9 cellular contexts compared by ENCODE assay signal in genomic region chr4:67087897-67088296, GRCh38.
A peak's percentile ranks its signal among the peaks of the same experiment; 100 is the strongest.
DNase-seq lines count a peak whose midpoint lies in the region; ATAC-seq, FAIRE-seq and TF ChIP-seq lines count a peak whose summit lies in the region.
"Had no signal": no experiment of that assay in that cellular context is flagged by ENCODE, and none has a peak within 500 bp of the region (broad histone marks: within the 10 kb centered on the region; RNA-seq: fewer than 3 reads in every experiment).

No MANE protein-coding gene starts in this region.

- no peak overlapping the region for H2BK120ac ChIP-seq in mesenchymal stem cell (ENCODE audit: low read depth, low read length)

- H2BK12ac ChIP-seq in mesenchymal stem cell (ENCODE audit: low read length in 2 of 2): no peak overlapping the region

- no peak overlapping the region for H2AFZ ChIP-seq in mesenchymal stem cell (ENCODE audit: low read depth, low read length)

- no peaks in the 10 kb centered on the region for H3K4me1 ChIP-seq in body of pancreas
- H3K4me1 ChIP-seq in mesenchymal stem cell (ENCODE audit: control insufficient read depth, insufficient read depth, low read depth, low read length): no peaks in the 10 kb centered on the region
- no peaks in the 10 kb centered on the region for H3K4me1 ChIP-seq in vagina

- peak; percentile 42 for DNase-seq in Calu3
- DNase-seq in RCC 7860 (ENCODE audit: low spot score): peak; percentile 8
- peak; percentile 35 to 67 (median 53) for DNase-seq in body of pancreas
- DNase-seq in mesenchymal stem cell: peak; percentile 8
- DNase-seq in vagina (ENCODE audit: extremely low spot score in 2 of 2): no peak
- DNase-seq in NCI-H2107 (lab: John Stamatoyannopoulos, UW): no peak
- DNase-seq: IMR-90 had no signal

- no TSS peak for BruUV-seq in Calu3 (replicated peaks; lab: Mats Ljungman, UMichigan)

- WGBS in body of pancreas, 2 donors: 32 to 33% methylated on average over 2 of the region's 2 CpGs
- WGBS in mesenchymal stem cell: no CpG with 5 or more reads among the region's 2 CpGs

- no peak overlapping the region for H3K14ac ChIP-seq in mesenchymal stem cell (ENCODE audit: low read length in 2 of 2)

- H3K27me3 ChIP-seq in body of pancreas (no peaks in the 10 kb centered on the region), mesenchymal stem cell (ENCODE audit: control insufficient read depth in 1 of 2, insufficient read depth in 1 of 2, low read length in 2 of 2) (no peaks in the 10 kb centered on the region), vagina (no peaks in the 10 kb centered on the region)

- no peaks in the 10 kb centered on the region for H3K4me1 Mint-ChIP-seq in Calu3 (ENCODE audit: low read depth, unreplicated experiment)

- H3K18ac ChIP-seq in mesenchymal stem cell (ENCODE audit: low read depth in 1 of 2, low read length in 2 of 2): no peak overlapping the region

- H3K4me3 ChIP-seq in body of pancreas: no peak overlapping the region
- no peak overlapping the region for H3K4me3 ChIP-seq in mesenchymal stem cell (ENCODE audit: insufficient read depth in 1 of 2, low read depth in 1 of 2, low read length in 2 of 2)
- H3K4me3 ChIP-seq in vagina: no peak overlapping the region

- H3K27ac Mint-ChIP-seq in Calu3 (ENCODE audit: unreplicated experiment): no peak overlapping the region

- H4K8ac ChIP-seq in mesenchymal stem cell (ENCODE audit: low read length): no peak overlapping the region

- FAIRE-seq in RCC 7860 (lab: Jason Lieb, UNC): no peak

- H2BK15ac ChIP-seq in mesenchymal stem cell (ENCODE audit: low read depth, poor library complexity, severe bottlenecking): no peak overlapping the region

- TF ChIP-seq POLR2A in body of pancreas (IDR thresholded peaks at IDR 0.05): no peak
- TF ChIP-seq POLR2A in vagina (IDR thresholded peaks at IDR 0.05): no peak

- H3K27ac ChIP-seq in body of pancreas: no peak overlapping the region
- H3K27ac ChIP-seq in mesenchymal stem cell (ENCODE audit: low read length, poor library complexity, severe bottlenecking): no peak overlapping the region
- no peak overlapping the region for H3K27ac ChIP-seq in vagina

- H3K9me3 ChIP-seq in body of pancreas: no peaks in the 10 kb centered on the region
- no peaks in the 10 kb centered on the region for H3K9me3 ChIP-seq in mesenchymal stem cell (ENCODE audit: control insufficient read depth, low read length)
- no peaks in the 10 kb centered on the region for H3K9me3 ChIP-seq in vagina

- ATAC-seq in GM19324 (IDR thresholded peaks at IDR 0.05; ENCODE audit: low FRiP score, unreplicated experiment) (peak; percentile 67), HG03280 (IDR thresholded peaks at IDR 0.05; ENCODE audit: unreplicated experiment) (peak; percentile 88), body of pancreas (no peak)

- H3K79me1 ChIP-seq in mesenchymal stem cell (replicated peaks; ENCODE audit: low read length, poor library complexity, severe bottlenecking): no peaks in the 10 kb centered on the region

- no peaks in the 10 kb centered on the region for H3K9me3 Mint-ChIP-seq in Calu3 (ENCODE audit: low read depth, unreplicated experiment)

- H3K36me3 Mint-ChIP-seq in Calu3 (ENCODE audit: insufficient read depth, unreplicated experiment): no peaks in the 10 kb centered on the region

- no peak overlapping the region for H3K9ac ChIP-seq in mesenchymal stem cell (ENCODE audit: low read length)

- peak; percentile 14 for TF ChIP-seq CTCF in Calu3 (IDR thresholded peaks at IDR 0.05; ENCODE audit: unreplicated experiment)
- peak; percentile 22 to 57 (median 41) for TF ChIP-seq CTCF in body of pancreas (IDR thresholded peaks at IDR 0.05)
- TF ChIP-seq CTCF in vagina (IDR thresholded peaks at IDR 0.05): peak in 1 of 3 experiments; percentile 25

- no peak overlapping the region for H3K23ac ChIP-seq in mesenchymal stem cell (ENCODE audit: low read length in 2 of 2)

- CTCF ChIA-PET in Calu3 (lab: Charles Lee): interaction anchor here (1.0 kb wide), 1 partner anchor 239 kb away, joined by 3 read pairs; no protein-coding TSS in a partner anchor

- H3K36me3 ChIP-seq in body of pancreas (replicated peaks in 1 of 2; ENCODE audit: insufficient read depth in 1 of 2, low read depth in 2 of 2) (no peaks in the 10 kb centered on the region), mesenchymal stem cell (ENCODE audit: control insufficient read depth in 1 of 2, insufficient read depth in 2 of 2, low read depth in 1 of 2, low read length in 2 of 2) (no peaks in the 10 kb centered on the region), vagina (no peaks in the 10 kb centered on the region)

- no peaks in the 10 kb centered on the region for H3K27me3 Mint-ChIP-seq in Calu3 (ENCODE audit: unreplicated experiment)

- H3K4ac ChIP-seq in mesenchymal stem cell (ENCODE audit: low read depth in 1 of 2, low read length in 2 of 2): no peak overlapping the region

- H3K4me2 ChIP-seq in mesenchymal stem cell (ENCODE audit: low read length, poor library complexity, severe bottlenecking): no peak overlapping the region

- H2BK5ac ChIP-seq in mesenchymal stem cell (ENCODE audit: low read depth, low read length, poor library complexity, severe bottlenecking): no peak overlapping the region

- intact Hi-C loops in Calu3 (cut with micrococcal nuclease; ENCODE audit: unreplicated experiment): loop anchor here (1.0 to 10.0 kb wide), 2 partner anchors 239 to 307 kb away; no protein-coding TSS in a partner anchor
- intact Hi-C loops in body of pancreas (cut with DNase I): no loop called here
- intact Hi-C loops in vagina (cut with DNase I): no loop called here

- H3K4me3 Mint-ChIP-seq in Calu3 (ENCODE audit: low read depth, unreplicated experiment): no peak overlapping the region

- no peak overlapping the region for H4K91ac ChIP-seq in mesenchymal stem cell (ENCODE audit: low read length)

- no peak overlapping the region for H2AK5ac ChIP-seq in mesenchymal stem cell (ENCODE audit: low read length, severe bottlenecking)

Comparison
In these comparisons a context has a peak if more than half of its experiments do, and no peak if none do; other contexts are left out.
1. DNase-seq: peak in Calu3 (single experiment), RCC 7860 (single experiment), body of pancreas (4 of 4) and mesenchymal stem cell (single experiment); none in vagina (0 of 2) and NCI-H2107 (single experiment).